ENCODE assay signal across 18 cellular contexts in the genomic region with DNA sequence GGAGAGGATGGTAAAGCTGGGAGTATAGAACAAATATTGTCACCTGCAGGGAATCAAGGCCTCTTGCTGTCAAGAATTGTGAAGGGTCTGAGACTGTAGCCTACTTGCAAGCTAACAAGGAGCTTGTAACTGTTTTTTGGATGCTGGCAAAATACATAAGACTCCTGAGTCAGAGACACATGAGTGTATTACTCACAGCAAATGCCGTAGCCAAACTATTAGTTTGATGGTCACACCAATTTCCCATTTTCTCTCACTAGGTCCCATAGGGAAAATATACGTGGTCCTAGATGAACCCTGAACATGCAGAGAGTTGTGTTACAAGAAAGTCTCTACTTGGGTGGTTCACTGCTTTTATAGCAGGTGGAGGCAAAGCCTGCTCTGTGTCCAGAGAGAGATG. TPM values are rescaled to one million over a fixed set of nuclear protein-coding genes. Genes with fewer than 3 reads are reported as not detected.
DNase-seq lines count a peak whose midpoint lies in the region; ATAC-seq lines count a peak whose summit lies in the region.
"Had no signal": no experiment of that assay in that cellular context is flagged by ENCODE, and none has a peak within 500 bp of the region (broad histone marks: within the 10 kb centered on the region; RNA-seq: fewer than 3 reads in every experiment).

No MANE protein-coding gene starts in this region.

- no peak for ATAC-seq in activated CD4-positive, CD25-positive, alpha-beta regulatory T cell treated with anti-CD3 and anti-CD28 coated beads, Interleukin-2, amount 50 U/mL, for 24 hours
- ATAC-seq: CD8-positive, alpha-beta T cell; WTC11 had no signal

- DNase-seq in ELR (ENCODE audit: low read depth) (peak; percentile 49), adipocyte (ENCODE audit: low read depth) (peak; percentile 55), fibroblast of the conjunctiva (ENCODE audit: low read depth) (peak; percentile 43), stromal cell of bone marrow (ENCODE audit: low read depth) (peak; percentile 88), mesendoderm (no peak), DMS53 (lab: John Stamatoyannopoulos, UW) (no peak)
- DNase-seq: activated effector memory CD4-positive, alpha-beta T cell treated with anti-CD3 and anti-CD28 coated beads, Interleukin-2, amount 50 U/mL, for 16 hours; CD8-positive, alpha-beta T cell; effector CD8-positive, alpha-beta T cell; glutamatergic neuron; immature natural killer cell; NCI-H1930; NCI-H69; RPMI8226; stimulated activated naive CD4-positive, alpha-beta T cell treated with Interleukin-2 at 50 U/mL for 16 hours; uterus had no signal

- H2BK120ac ChIP-seq in mesendoderm (ENCODE audit: low read depth, low read length): no peak overlapping the region

- no peak overlapping the region for H3K4ac ChIP-seq in mesendoderm (ENCODE audit: low read depth, low read length)

- H3K9ac ChIP-seq in adipocyte (ENCODE audit: low read length): peak overlapping the region; percentile 48
- no peak overlapping the region for H3K9ac ChIP-seq in mesendoderm (ENCODE audit: low read length)

- no peak overlapping the region for H3K23ac ChIP-seq in mesendoderm (ENCODE audit: low read length)

- H3K27me3 ChIP-seq in adipocyte (replicated peaks; ENCODE audit: control insufficient read depth, insufficient read depth, low read length) (no peaks in the 10 kb centered on the region), mesendoderm (ENCODE audit: insufficient read depth, low read length, poor library complexity) (no peaks in the 10 kb centered on the region)
- H3K27me3 ChIP-seq: uterus had no signal

- no peaks in the 10 kb centered on the region for H3K79me2 ChIP-seq in mesendoderm (ENCODE audit: control insufficient read depth, insufficient read depth, low read length)

- H2BK15ac ChIP-seq in mesendoderm (replicated peaks; ENCODE audit: low read depth): no peak overlapping the region

- no peak overlapping the region for H3K27ac ChIP-seq in mesendoderm (ENCODE audit: low read depth, low read length)
- H3K27ac ChIP-seq: uterus had no signal

- no peak overlapping the region for H3K56ac ChIP-seq in mesendoderm (ENCODE audit: low read length)

- H4K5ac ChIP-seq in mesendoderm (ENCODE audit: low read length): no peak overlapping the region

- no peak overlapping the region for H2AK5ac ChIP-seq in mesendoderm (ENCODE audit: low read length)

- H3K4me3 ChIP-seq in adipocyte (ENCODE audit: low read length) (peak overlapping the region; percentile 22), mesendoderm (ENCODE audit: low read length) (no peak overlapping the region)
- H3K4me3 ChIP-seq: uterus had no signal

- no CpG with 5 or more reads among the region's 2 CpGs for WGBS in mesendoderm (ENCODE audit: extremely low coverage, insufficient coverage, low lambda C conversion rate)

- no peak overlapping the region for H4K8ac ChIP-seq in mesendoderm (ENCODE audit: low read depth, low read length)

- H3K4me2 ChIP-seq in mesendoderm (ENCODE audit: low read length): no peak overlapping the region

- H3K4me1 ChIP-seq in adipocyte (ENCODE audit: control insufficient read depth, insufficient read depth, low read length) (peaks cover 33% of the 10 kb centered on the region), mesendoderm (ENCODE audit: control insufficient read depth, low read depth, low read length) (no peaks in the 10 kb centered on the region)
- H3K4me1 ChIP-seq: uterus had no signal

- H3K36me3 ChIP-seq in adipocyte (ENCODE audit: control insufficient read depth, insufficient read depth, low read length, severe bottlenecking): no peaks in the 10 kb centered on the region
- H3K36me3 ChIP-seq in mesendoderm (ENCODE audit: control insufficient read depth, insufficient read depth, low read length): no peaks in the 10 kb centered on the region
- H3K36me3 ChIP-seq: uterus had no signal

- no peaks in the 10 kb centered on the region for H3K9me3 ChIP-seq in adipocyte (ENCODE audit: control insufficient read depth, low read length)
- H3K9me3 ChIP-seq: uterus had no signal

- H3K18ac ChIP-seq in mesendoderm (ENCODE audit: low read length): no peak overlapping the region

- H2BK5ac ChIP-seq in mesendoderm (ENCODE audit: low read length): no peak overlapping the region

- no peaks in the 10 kb centered on the region for H3K79me1 ChIP-seq in mesendoderm (ENCODE audit: low read length)

RNA-seq across cellular contexts. Expression of a gene that starts 44.7 kb away (rescaled TPM):
- not detected for polyA plus RNA-seq in mesendoderm (2013, experiment 1 of 2)
- not detected for polyA plus RNA-seq in mesendoderm (2013, experiment 2 of 2)

Comparison
In these comparisons a context has a peak if more than half of its experiments do, and no peak if none do; other contexts are left out.
1. DNase-seq: peak in ELR (single experiment), adipocyte (single experiment), fibroblast of the conjunctiva (single experiment) and stromal cell of bone marrow (single experiment); none in mesendoderm (single experiment) and DMS53 (single experiment).